8 cellular contexts compared by ENCODE assay signal in the genomic region with DNA sequence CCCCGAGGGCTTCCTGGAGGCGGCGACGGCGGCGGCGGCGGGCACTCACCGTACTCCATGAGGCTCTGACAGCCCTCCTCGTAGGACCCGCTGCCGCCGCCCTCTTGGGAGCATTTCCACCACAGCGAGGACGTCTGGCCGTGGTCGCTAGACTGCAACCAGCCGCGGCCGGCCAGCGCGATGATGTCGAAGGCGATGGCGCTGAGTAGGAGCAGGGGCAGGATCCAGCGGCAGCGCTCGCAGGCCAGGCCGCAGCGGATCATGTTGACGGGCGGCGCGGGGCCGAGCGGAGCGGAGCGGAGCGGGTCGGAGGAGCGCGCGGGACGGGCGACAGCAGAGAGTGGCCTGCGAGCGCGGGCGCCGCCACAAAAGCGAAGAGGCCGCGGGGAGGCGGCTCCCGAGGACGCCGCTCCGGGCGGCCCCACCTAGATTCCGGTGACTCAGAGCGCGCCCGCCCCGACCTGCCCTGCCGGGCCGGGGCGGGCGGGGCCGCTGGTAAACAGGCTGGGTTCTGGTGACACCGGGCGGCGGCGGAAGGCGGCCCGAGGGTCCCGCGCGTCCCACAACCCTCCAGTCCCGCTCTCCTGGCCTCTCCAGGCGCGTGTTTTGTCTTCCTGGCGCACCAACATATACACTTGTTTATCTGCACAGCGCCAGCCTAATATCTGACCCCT. TPM values are rescaled to one million over a fixed set of nuclear protein-coding genes. Genes with fewer than 3 reads are reported as not detected.
A peak's percentile ranks its signal among the peaks of the same experiment; 100 is the strongest.
DNase-seq lines count a peak whose midpoint lies in the region; ATAC-seq and TF ChIP-seq lines count a peak whose summit lies in the region.

TSS of gene PERP (minus strand) at position 342 of the 674 bp plus-strand sequence. CDS start at position 263, 79 bp downstream.

- DNase-seq in Caki2 (ENCODE audit: low read depth) (peak; percentile 84), LNCaP clone FGC (ENCODE audit: low read depth) (no peak), cerebellum (ENCODE audit: low spot score) (peak; percentile 56), kidney glomerular epithelial cell (lab: John Stamatoyannopoulos, UW) (peak; percentile 57)
- peak; percentile 74 for DNase-seq in activated CD4-positive, CD25-positive, alpha-beta regulatory T cell treated with anti-CD3 and anti-CD28 coated beads, Interleukin-2, amount 50 U/mL, for 72 hours
- peak; percentile 42 to 50 for DNase-seq in stimulated activated CD4-positive, alpha-beta T cell treated with anti-CD3 and anti-CD28 coated beads, Interleukin-1b, Interleukin-23, amount 100 ng/mL, for 1 hour (ENCODE audit: low read depth in 2 of 2)

- in situ Hi-C loops in Caki2 (cut with HindIII; ENCODE audit: low pct_unique_long_range_greater_than_20kb, low sequenced_read_pairs), result no loop called here

- ATAC-seq in GM21526 (IDR thresholded peaks at IDR 0.05; ENCODE audit: low FRiP score, unreplicated experiment), result peak; percentile 54
- no peak for ATAC-seq in HG03378 (IDR thresholded peaks at IDR 0.05; ENCODE audit: unreplicated experiment)

- H3K4me3 ChIP-seq in LNCaP clone FGC (ENCODE audit: low read depth, low read length), result peak within 1 kb of the TSS; percentile 76

- peak; percentile 22; the same call in 1 of the 2 replicates for TF ChIP-seq CTCF in LNCaP clone FGC (IDR thresholded peaks at IDR 0.05; ENCODE audit: control insufficient read depth, extremely low read depth, insufficient read depth)

RNA-seq across cellular contexts. Expression of gene PERP, which starts in this region (rescaled TPM):
- total RNA-seq in Caki2 (2014; rRNA removed; shearing (Covaris generic); ENCODE audit: low replicate concordance), result 229 and 255 TPM in 2 replicates
- total RNA-seq in cerebellum, result 1.4 TPM

Comparison
In these comparisons a context has a peak if more than half of its experiments do, and no peak if none do; other contexts are left out.
1. RNA of gene PERP (total RNA-seq): 229 to 255 TPM in Caki2; 1.4 TPM in cerebellum (single experiment); every median in the first group is over 10 times any median in the second.